Comparison of ENCODE assay signal across 9 cellular contexts in genomic region chr6:142820336-142821016, GRCh38.
DNase-seq lines count a peak whose midpoint lies in the region; ATAC-seq and TF ChIP-seq lines count a peak whose summit lies in the region.
"Had no signal": no experiment of that assay in that cellular context is flagged by ENCODE, and none has a peak within 500 bp of the region (broad histone marks: within the 10 kb centered on the region; RNA-seq: fewer than 3 reads in every experiment).

No MANE protein-coding gene starts in this region.

- H3K4me3 ChIP-seq in thoracic aorta, result peak overlapping the region; percentile 67
- H3K4me3 ChIP-seq: K562 had no signal

- peaks cover 24 to 33% of the 10 kb centered on the region in 2 donors for H3K4me1 ChIP-seq in thoracic aorta (ENCODE audit: control insufficient read depth in 1 of 2, low read depth in 2 of 2)

- intact Hi-C loops in activated CD4-positive, alpha-beta T cell treated with anti-CD3 and anti-CD28 coated beads for 36 hours (cut with DNase I, micrococcal nuclease), result loop anchor here (1.0 to 10.0 kb wide), 10 partner anchors 18 to 314 kb away; no protein-coding TSS in a partner anchor
- intact Hi-C loops in activated CD8-positive, alpha-beta T cell treated with anti-CD3 and anti-CD28 coated beads for 36 hours (cut with micrococcal nuclease), result loop anchor here (5.0 kb wide), 1 partner anchor 122 kb away; no protein-coding TSS in a partner anchor

- CTCF ChIA-PET in activated CD4-positive, alpha-beta T cell treated with anti-CD3 and anti-CD28 coated beads for 36 hours (lab: Charles Lee), result interaction anchor here (0.6 to 3.5 kb wide), 15 partner anchors 9 to 128 kb away, joined by 3 to 10 read pairs (median 4); no protein-coding TSS in a partner anchor
- CTCF ChIA-PET in activated CD8-positive, alpha-beta T cell treated with anti-CD3 and anti-CD28 coated beads for 36 hours (lab: Charles Lee), result interaction anchor here (0.6 to 1.8 kb wide), 8 partner anchors 12 to 64 kb away, joined by 3 to 10 read pairs (median 3); no protein-coding TSS in a partner anchor

- no peaks in the 10 kb centered on the region for H3K9me3 ChIP-seq in thoracic aorta

- POLR2A ChIA-PET in activated CD4-positive, alpha-beta T cell treated with anti-CD3 and anti-CD28 coated beads for 36 hours (lab: Charles Lee), result interaction anchor here (0.7 to 1.9 kb wide), 6 partner anchors 10 to 239 kb away, joined by 3 to 7 read pairs (median 5); no protein-coding TSS in a partner anchor
- POLR2A ChIA-PET in activated CD8-positive, alpha-beta T cell treated with anti-CD3 and anti-CD28 coated beads for 36 hours (lab: Charles Lee), result interaction anchor here (0.9 to 2.8 kb wide), 18 partner anchors 8 to 126 kb away, joined by 3 to 18 read pairs (median 4); no protein-coding TSS in a partner anchor

- no peaks in the 10 kb centered on the region for H3K9me3 Mint-ChIP-seq in activated CD4-positive, alpha-beta T cell treated with anti-CD3 and anti-CD28 coated beads for 36 hours (ENCODE audit: low read depth)
- H3K9me3 Mint-ChIP-seq in activated CD8-positive, alpha-beta T cell treated with anti-CD3 and anti-CD28 coated beads for 36 hours, result peaks cover 5% of the 10 kb centered on the region
- H3K9me3 Mint-ChIP-seq in immature natural killer cell, result no peaks in the 10 kb centered on the region
- H3K9me3 Mint-ChIP-seq in type B pancreatic cell, result no peaks in the 10 kb centered on the region

- peaks cover 83% of the 10 kb centered on the region for H3K4me1 Mint-ChIP-seq in activated CD4-positive, alpha-beta T cell treated with anti-CD3 and anti-CD28 coated beads for 36 hours
- H3K4me1 Mint-ChIP-seq in activated CD8-positive, alpha-beta T cell treated with anti-CD3 and anti-CD28 coated beads for 36 hours (ENCODE audit: low read depth), result peaks cover 81% of the 10 kb centered on the region
- H3K4me1 Mint-ChIP-seq in immature natural killer cell (peaks cover 34 to 52% of the 10 kb centered on the region in 2 donors), type B pancreatic cell (ENCODE audit: unreplicated experiment) (peaks cover 13% of the 10 kb centered on the region)

- peak; percentile 37 for ATAC-seq in activated CD4-positive, alpha-beta T cell treated with anti-CD3 and anti-CD28 coated beads for 36 hours
- ATAC-seq in activated CD8-positive, alpha-beta T cell treated with anti-CD3 and anti-CD28 coated beads for 36 hours, result peak; percentile 48
- ATAC-seq in thoracic aorta (ENCODE audit: insufficient number of reproducible peaks, low FRiP score, low read depth), result no peak

- no peak for TF ChIP-seq CTCF in activated CD8-positive, alpha-beta T cell treated with anti-CD3 and anti-CD28 coated beads for 36 hours (IDR thresholded peaks at IDR 0.05)
- TF ChIP-seq CTCF in thoracic aorta (IDR thresholded peaks at IDR 0.05) (no peak), type B pancreatic cell (conservative IDR thresholded peaks at IDR 0.05) (no peak)

- H3K4me3 Mint-ChIP-seq in activated CD4-positive, alpha-beta T cell treated with anti-CD3 and anti-CD28 coated beads for 36 hours, result peak overlapping the region; percentile 78
- peak overlapping the region; percentile 85 for H3K4me3 Mint-ChIP-seq in activated CD8-positive, alpha-beta T cell treated with anti-CD3 and anti-CD28 coated beads for 36 hours
- peak overlapping the region; percentile 85 to 90 (median 87) for H3K4me3 Mint-ChIP-seq in immature natural killer cell
- H3K4me3 Mint-ChIP-seq in type B pancreatic cell, result no peak overlapping the region

- H3K36me3 ChIP-seq in thoracic aorta, result no peaks in the 10 kb centered on the region

- H3K27me3 Mint-ChIP-seq in activated CD4-positive, alpha-beta T cell treated with anti-CD3 and anti-CD28 coated beads for 36 hours, result no peaks in the 10 kb centered on the region
- H3K27me3 Mint-ChIP-seq in activated CD8-positive, alpha-beta T cell treated with anti-CD3 and anti-CD28 coated beads for 36 hours, result no peaks in the 10 kb centered on the region
- peaks cover 0 to 6% (median 3%) of the 10 kb centered on the region in 3 donors for H3K27me3 Mint-ChIP-seq in immature natural killer cell (ENCODE audit: low read depth in 3 of 3)
- no peaks in the 10 kb centered on the region for H3K27me3 Mint-ChIP-seq in type B pancreatic cell

- peak overlapping the region in 1 of 2 donors; percentile 35 for H3K27ac ChIP-seq in thoracic aorta

- peaks cover 38% of the 10 kb centered on the region for H3K36me3 Mint-ChIP-seq in activated CD4-positive, alpha-beta T cell treated with anti-CD3 and anti-CD28 coated beads for 36 hours (ENCODE audit: low read depth)
- H3K36me3 Mint-ChIP-seq in activated CD8-positive, alpha-beta T cell treated with anti-CD3 and anti-CD28 coated beads for 36 hours (ENCODE audit: low read depth), result peaks cover 47% of the 10 kb centered on the region
- H3K36me3 Mint-ChIP-seq in immature natural killer cell (peaks cover 0 to 11% (median 3%) of the 10 kb centered on the region in 3 donors), type B pancreatic cell (peaks cover 4% of the 10 kb centered on the region)

- peak overlapping the region; percentile 96 for H3K27ac Mint-ChIP-seq in activated CD4-positive, alpha-beta T cell treated with anti-CD3 and anti-CD28 coated beads for 36 hours
- H3K27ac Mint-ChIP-seq in activated CD8-positive, alpha-beta T cell treated with anti-CD3 and anti-CD28 coated beads for 36 hours, result peak overlapping the region; percentile 98
- H3K27ac Mint-ChIP-seq in immature natural killer cell, result peak overlapping the region; percentile 82 to 95 (median 90)
- no peak overlapping the region for H3K27ac Mint-ChIP-seq in type B pancreatic cell

- no peaks in the 10 kb centered on the region for H3K27me3 ChIP-seq in thoracic aorta (replicated peaks; ENCODE audit: insufficient read depth)

- no peak for DNase-seq in activated CD4-positive, alpha-beta T cell treated with anti-CD3 and anti-CD28 coated beads for 36 hours
- DNase-seq in activated CD4-positive, alpha-beta T cell treated with anti-CD3 and anti-CD28 coated beads, Interleukin-2, amount 50 U/mL, for 4 hours, result no peak
- no peak for DNase-seq in activated CD8-positive, alpha-beta T cell treated with anti-CD3 and anti-CD28 coated beads for 36 hours
- DNase-seq in immature natural killer cell, result no peak
- no peak for DNase-seq in thoracic aorta (ENCODE audit: low spot score)
- no peak for DNase-seq in anterior cingulate cortex (lab: John Stamatoyannopoulos, UW)
- DNase-seq in LoVo (ENCODE audit: low spot score), result no peak
- no peak for DNase-seq in type B pancreatic cell (ENCODE audit: extremely low spot score, unreplicated experiment)
